In the genomic region with DNA sequence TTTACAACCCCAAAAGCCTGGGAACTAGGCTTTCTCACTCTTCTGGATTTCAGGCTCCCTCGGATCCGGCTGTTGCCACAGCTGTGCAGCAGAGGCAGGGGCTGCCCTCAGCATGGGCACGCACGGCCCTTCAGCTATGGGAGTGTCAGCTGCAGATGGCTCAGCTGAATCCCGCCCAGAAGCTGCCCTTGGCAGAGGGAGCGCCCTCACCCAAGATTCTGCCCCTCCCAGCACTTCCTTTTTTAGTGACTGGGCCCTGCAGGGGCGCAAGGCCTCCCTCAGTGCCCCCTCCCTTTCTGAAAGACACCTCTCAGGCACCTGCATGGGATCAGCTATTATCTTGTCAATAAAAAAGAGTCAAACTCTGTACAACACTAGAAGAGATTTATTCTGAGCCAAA, we compare ENCODE assay signal across 1 cellular context.
TF ChIP-seq lines count a peak whose summit lies in the region.

No MANE protein-coding gene starts in this region.

TF ChIP-seq in K562, 482 proteins besides CTCF, POLR2A, EP300 and RAD21 (continued from another document):
- TF ChIP-seq HNRNPLL (IDR thresholded peaks at IDR 0.05; ENCODE audit: low read depth, low read length, poor library complexity, severe bottlenecking) = no peak
- no peak for TF ChIP-seq HMG20B (CRISPR knock-in tag; IDR thresholded peaks at IDR 0.05)
- no peak for TF ChIP-seq RBM14 (IDR thresholded peaks at IDR 0.05; ENCODE audit: borderline replicate concordance, insufficient read depth, low read depth, low read length)
- TF ChIP-seq C11orf30 (IDR thresholded peaks at IDR 0.05; ENCODE audit: low read depth) = no peak
- TF ChIP-seq, protein P1, sequence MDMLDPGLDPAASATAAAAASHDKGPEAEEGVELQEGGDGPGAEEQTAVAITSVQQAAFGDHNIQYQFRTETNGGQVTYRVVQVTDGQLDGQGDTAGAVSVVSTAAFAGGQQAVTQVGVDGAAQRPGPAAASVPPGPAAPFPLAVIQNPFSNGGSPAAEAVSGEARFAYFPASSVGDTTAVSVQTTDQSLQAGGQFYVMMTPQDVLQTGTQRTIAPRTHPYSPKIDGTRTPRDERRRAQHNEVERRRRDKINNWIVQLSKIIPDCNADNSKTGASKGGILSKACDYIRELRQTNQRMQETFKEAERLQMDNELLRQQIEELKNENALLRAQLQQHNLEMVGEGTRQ (CRISPR knock-in tag; IDR thresholded peaks at IDR 0.05) = no peak
- TF ChIP-seq ZNF354B (CRISPR knock-in tag; IDR thresholded peaks at IDR 0.05) = no peak
